Comparison of ENCODE assay signal across 2 cellular contexts in the genomic region with DNA sequence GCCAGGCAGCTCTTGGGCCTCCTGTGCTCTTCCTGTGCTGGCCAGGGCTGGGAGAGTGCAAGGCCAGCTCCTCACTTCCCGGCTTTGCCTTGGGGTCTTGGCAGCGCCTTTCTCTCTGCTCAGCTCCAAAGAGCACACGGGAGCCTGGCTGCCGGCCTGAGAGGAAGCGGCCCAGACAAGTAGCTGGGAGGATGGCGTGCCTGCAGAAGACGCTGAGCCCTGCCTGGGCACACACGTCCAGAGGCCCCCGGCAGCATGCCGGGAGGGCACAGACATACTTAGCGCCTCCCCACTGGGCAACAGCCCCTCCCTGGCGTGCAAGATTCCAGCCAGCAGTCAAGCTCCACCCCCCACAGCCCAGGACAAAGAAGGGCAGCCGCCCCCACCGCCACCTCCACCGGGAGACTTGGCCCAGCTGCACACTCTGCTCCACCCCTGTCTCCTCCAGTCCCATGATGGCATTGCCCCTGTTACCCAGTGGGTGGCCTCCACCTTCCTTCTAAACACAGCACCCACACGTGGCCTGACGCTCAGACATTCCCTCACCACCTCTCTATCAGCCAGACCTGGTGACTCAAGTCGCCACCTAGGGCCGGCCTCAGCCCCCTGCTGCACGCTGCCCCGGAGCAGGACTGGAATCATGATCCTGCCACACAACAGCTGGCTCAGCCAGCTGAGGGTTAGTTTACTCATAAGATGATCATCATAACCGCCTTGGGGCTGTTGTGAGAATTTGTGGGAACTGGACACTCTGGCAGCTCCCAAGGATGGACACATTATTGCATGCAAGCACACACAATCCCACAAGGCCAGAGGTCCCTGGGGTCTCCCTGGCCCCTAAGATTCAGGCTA.
A peak's percentile ranks its signal among the peaks of the same experiment; 100 is the strongest.
TF ChIP-seq lines count a peak whose summit lies in the region.

No MANE protein-coding gene starts in this region.

TF ChIP-seq in IMR-90, 13 proteins besides CTCF, POLR2A, EP300 and RAD21 (continued from another document):
- TF ChIP-seq RCOR1 (IDR thresholded peaks at IDR 0.05; ENCODE audit: insufficient replicate concordance, low read length) = peak; percentile 74
- TF ChIP-seq NFE2L2 (IDR thresholded peaks at IDR 0.05; ENCODE audit: low read depth, low read length) = peak; percentile 3; the same call in 1 of the 2 replicates
- TF ChIP-seq MAZ (IDR thresholded peaks at IDR 0.05; ENCODE audit: borderline replicate concordance, low read depth, low read length) = peak; percentile 72
- peak; percentile 71 for TF ChIP-seq CEBPB (IDR thresholded peaks at IDR 0.05; ENCODE audit: low read depth, low read length)
- no peak for TF ChIP-seq ELK1 (IDR thresholded peaks at IDR 0.05; ENCODE audit: borderline replicate concordance, low read depth, low read length)
- TF ChIP-seq MXI1 (IDR thresholded peaks at IDR 0.05; ENCODE audit: borderline replicate concordance, low read depth, low read length) = peak; percentile 60; the same call in 1 of the 2 replicates
- TF ChIP-seq BHLHE40 (IDR thresholded peaks at IDR 0.05; ENCODE audit: low read depth, low read length) = peak; percentile 80
- TF ChIP-seq MAFK (IDR thresholded peaks at IDR 0.05; ENCODE audit: low read depth, low read length) = no peak
TF ChIP-seq in IMR-90: peak in this region for 10.

TF ChIP-seq in SK-N-SH treated with all-trans-retinoic acid at 6 μM for 48 hours, 23 proteins besides CTCF, POLR2A, EP300 and RAD21 (continued from another document):
- TF ChIP-seq, protein P1, sequence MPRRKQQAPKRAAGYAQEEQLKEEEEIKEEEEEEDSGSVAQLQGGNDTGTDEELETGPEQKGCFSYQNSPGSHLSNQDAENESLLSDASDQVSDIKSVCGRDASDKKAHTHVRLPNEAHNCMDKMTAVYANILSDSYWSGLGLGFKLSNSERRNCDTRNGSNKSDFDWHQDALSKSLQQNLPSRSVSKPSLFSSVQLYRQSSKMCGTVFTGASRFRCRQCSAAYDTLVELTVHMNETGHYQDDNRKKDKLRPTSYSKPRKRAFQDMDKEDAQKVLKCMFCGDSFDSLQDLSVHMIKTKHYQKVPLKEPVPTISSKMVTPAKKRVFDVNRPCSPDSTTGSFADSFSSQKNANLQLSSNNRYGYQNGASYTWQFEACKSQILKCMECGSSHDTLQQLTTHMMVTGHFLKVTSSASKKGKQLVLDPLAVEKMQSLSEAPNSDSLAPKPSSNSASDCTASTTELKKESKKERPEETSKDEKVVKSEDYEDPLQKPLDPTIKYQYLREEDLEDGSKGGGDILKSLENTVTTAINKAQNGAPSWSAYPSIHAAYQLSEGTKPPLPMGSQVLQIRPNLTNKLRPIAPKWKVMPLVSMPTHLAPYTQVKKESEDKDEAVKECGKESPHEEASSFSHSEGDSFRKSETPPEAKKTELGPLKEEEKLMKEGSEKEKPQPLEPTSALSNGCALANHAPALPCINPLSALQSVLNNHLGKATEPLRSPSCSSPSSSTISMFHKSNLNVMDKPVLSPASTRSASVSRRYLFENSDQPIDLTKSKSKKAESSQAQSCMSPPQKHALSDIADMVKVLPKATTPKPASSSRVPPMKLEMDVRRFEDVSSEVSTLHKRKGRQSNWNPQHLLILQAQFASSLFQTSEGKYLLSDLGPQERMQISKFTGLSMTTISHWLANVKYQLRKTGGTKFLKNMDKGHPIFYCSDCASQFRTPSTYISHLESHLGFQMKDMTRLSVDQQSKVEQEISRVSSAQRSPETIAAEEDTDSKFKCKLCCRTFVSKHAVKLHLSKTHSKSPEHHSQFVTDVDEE (CRISPR knock-in tag; IDR thresholded peaks at IDR 0.05) = peak; percentile 19; the same call in 1 of the 2 replicates
- TF ChIP-seq ZFP3 (CRISPR knock-in tag; IDR thresholded peaks at IDR 0.05) (peak; percentile 30; the same call in 1 of the 2 replicates), GLIS3 (CRISPR knock-in tag; IDR thresholded peaks at IDR 0.05) (peak; percentile 6; the same call in 1 of the 2 replicates), TOX (CRISPR knock-in tag; IDR thresholded peaks at IDR 0.05; ENCODE audit: borderline replicate concordance) (no peak), OSR1 (CRISPR knock-in tag; IDR thresholded peaks at IDR 0.05) (no peak), ZC3H10 (CRISPR knock-in tag; IDR thresholded peaks at IDR 0.05) (no peak), ISL1 (CRISPR knock-in tag; IDR thresholded peaks at IDR 0.05) (no peak), PPARA (CRISPR knock-in tag; IDR thresholded peaks at IDR 0.05; ENCODE audit: borderline replicate concordance) (no peak), ARNTL (CRISPR knock-in tag; IDR thresholded peaks at IDR 0.05; ENCODE audit: borderline replicate concordance, low read depth) (no peak), ESRRG (CRISPR knock-in tag; IDR thresholded peaks at IDR 0.05) (no peak), TCF4 (CRISPR knock-in tag; IDR thresholded peaks at IDR 0.05; ENCODE audit: borderline replicate concordance) (0 out of 2 replicates have a peak, but pooled peaks have one; percentile 43), ZNF8 (CRISPR knock-in tag; IDR thresholded peaks at IDR 0.05) (no peak), ZNF565 (CRISPR knock-in tag; conservative IDR thresholded peaks at IDR 0.05; ENCODE audit: low read depth) (no peak), RARB (CRISPR knock-in tag; IDR thresholded peaks at IDR 0.05) (no peak), BACH2 (CRISPR knock-in tag; IDR thresholded peaks at IDR 0.05; ENCODE audit: borderline replicate concordance) (no peak), ZFP30 (CRISPR knock-in tag; IDR thresholded peaks at IDR 0.05) (no peak), ZNF70 (CRISPR knock-in tag; IDR thresholded peaks at IDR 0.05) (0 out of 2 replicates have a peak, but pooled peaks have one; percentile 6)
- TF ChIP-seq, protein P2, sequence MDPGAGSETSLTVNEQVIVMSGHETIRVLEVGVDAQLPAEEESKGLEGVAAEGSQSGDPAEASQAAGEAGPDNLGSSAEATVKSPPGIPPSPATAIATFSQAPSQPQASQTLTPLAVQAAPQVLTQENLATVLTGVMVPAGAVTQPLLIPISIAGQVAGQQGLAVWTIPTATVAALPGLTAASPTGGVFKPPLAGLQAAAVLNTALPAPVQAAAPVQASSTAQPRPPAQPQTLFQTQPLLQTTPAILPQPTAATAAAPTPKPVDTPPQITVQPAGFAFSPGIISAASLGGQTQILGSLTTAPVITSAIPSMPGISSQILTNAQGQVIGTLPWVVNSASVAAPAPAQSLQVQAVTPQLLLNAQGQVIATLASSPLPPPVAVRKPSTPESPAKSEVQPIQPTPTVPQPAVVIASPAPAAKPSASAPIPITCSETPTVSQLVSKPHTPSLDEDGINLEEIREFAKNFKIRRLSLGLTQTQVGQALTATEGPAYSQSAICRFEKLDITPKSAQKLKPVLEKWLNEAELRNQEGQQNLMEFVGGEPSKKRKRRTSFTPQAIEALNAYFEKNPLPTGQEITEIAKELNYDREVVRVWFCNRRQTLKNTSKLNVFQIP (CRISPR knock-in tag; IDR thresholded peaks at IDR 0.05; ENCODE audit: borderline replicate concordance, low read depth) = no peak
- TF ChIP-seq, protein P3, sequence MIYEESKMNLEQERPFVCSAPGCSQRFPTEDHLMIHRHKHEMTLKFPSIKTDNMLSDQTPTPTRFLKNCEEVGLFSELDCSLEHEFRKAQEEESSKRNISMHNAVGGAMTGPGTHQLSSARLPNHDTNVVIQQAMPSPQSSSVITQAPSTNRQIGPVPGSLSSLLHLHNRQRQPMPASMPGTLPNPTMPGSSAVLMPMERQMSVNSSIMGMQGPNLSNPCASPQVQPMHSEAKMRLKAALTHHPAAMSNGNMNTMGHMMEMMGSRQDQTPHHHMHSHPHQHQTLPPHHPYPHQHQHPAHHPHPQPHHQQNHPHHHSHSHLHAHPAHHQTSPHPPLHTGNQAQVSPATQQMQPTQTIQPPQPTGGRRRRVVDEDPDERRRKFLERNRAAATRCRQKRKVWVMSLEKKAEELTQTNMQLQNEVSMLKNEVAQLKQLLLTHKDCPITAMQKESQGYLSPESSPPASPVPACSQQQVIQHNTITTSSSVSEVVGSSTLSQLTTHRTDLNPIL (CRISPR knock-in tag; IDR thresholded peaks at IDR 0.05; ENCODE audit: low read depth) = no peak
- TF ChIP-seq, protein P4, sequence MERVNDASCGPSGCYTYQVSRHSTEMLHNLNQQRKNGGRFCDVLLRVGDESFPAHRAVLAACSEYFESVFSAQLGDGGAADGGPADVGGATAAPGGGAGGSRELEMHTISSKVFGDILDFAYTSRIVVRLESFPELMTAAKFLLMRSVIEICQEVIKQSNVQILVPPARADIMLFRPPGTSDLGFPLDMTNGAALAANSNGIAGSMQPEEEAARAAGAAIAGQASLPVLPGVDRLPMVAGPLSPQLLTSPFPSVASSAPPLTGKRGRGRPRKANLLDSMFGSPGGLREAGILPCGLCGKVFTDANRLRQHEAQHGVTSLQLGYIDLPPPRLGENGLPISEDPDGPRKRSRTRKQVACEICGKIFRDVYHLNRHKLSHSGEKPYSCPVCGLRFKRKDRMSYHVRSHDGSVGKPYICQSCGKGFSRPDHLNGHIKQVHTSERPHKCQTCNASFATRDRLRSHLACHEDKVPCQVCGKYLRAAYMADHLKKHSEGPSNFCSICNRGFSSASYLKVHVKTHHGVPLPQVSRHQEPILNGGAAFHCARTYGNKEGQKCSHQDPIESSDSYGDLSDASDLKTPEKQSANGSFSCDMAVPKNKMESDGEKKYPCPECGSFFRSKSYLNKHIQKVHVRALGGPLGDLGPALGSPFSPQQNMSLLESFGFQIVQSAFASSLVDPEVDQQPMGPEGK (CRISPR knock-in tag; IDR thresholded peaks at IDR 0.05; ENCODE audit: borderline replicate concordance) = peak; percentile 88; the same call in 1 of the 2 replicates
